ENCODE assay signal across 9 cellular contexts in genomic region chr1:67889940-67890567, GRCh38. TPM values are rescaled to one million over a fixed set of nuclear protein-coding genes. Genes with fewer than 3 reads are reported as not detected.
DNase-seq lines count a peak whose midpoint lies in the region; ATAC-seq, FAIRE-seq and TF ChIP-seq lines count a peak whose summit lies in the region.
"Had no signal": no experiment of that assay in that cellular context is flagged by ENCODE, and none has a peak within 500 bp of the region (broad histone marks: within the 10 kb centered on the region; RNA-seq: fewer than 3 reads in every experiment).

No MANE protein-coding gene starts in this region.

- H3K36me3 ChIP-seq in mucosa of descending colon (ENCODE audit: low read depth): no peaks in the 10 kb centered on the region

- intact Hi-C loops in mucosa of descending colon (cut with DNase I, micrococcal nuclease) (no loop called here), posterior cingulate gyrus (cut with DNase I) (no loop called here)

- peak; percentile 4 for FAIRE-seq in HTR-8/SVneo (lab: Jason Lieb, UNC)
- FAIRE-seq: TTC549 had no signal

- no peak overlapping the region for H3K4me3 ChIP-seq in mucosa of descending colon

- no peaks in the 10 kb centered on the region for H3K9me3 ChIP-seq in mucosa of descending colon

- DNase-seq in ELF-1 (ENCODE audit: low read depth, low spot score) (peak; percentile 12), HTR-8/SVneo (ENCODE audit: insufficient read length, low spot score) (peak; percentile 64), astrocyte of the hippocampus (ENCODE audit: low read depth, low spot score) (peak; percentile 92), mucosa of descending colon (no peak), NCI-H446 (lab: John Stamatoyannopoulos, UW) (no peak), posterior cingulate gyrus (no peak), ecto neural progenitor cell (ENCODE audit: low spot score) (no peak), amygdala (lab: John Stamatoyannopoulos, UW) (no peak)

- ATAC-seq in mucosa of descending colon: peak; percentile 83

- no peak for TF ChIP-seq CTCF in mucosa of descending colon (IDR thresholded peaks at IDR 0.05)

- H3K4me1 ChIP-seq in mucosa of descending colon (ENCODE audit: low read depth): no peaks in the 10 kb centered on the region

RNA-seq across cellular contexts. Expression of gene GNG12, which starts 56.8 kb away (rescaled TPM):
- 100 to 1,000 TPM in 2 of 3 donors, 10 to 100 TPM in 1; 85.0 to 191 (median 158) TPM for total RNA-seq in mucosa of descending colon

Comparison
In these comparisons a context has a peak if more than half of its experiments do, and no peak if none do; other contexts are left out.
1. DNase-seq: peak in ELF-1 (single experiment), HTR-8/SVneo (single experiment) and astrocyte of the hippocampus (single experiment); none in mucosa of descending colon (0 of 3), NCI-H446 (0 of 2), posterior cingulate gyrus (0 of 10), ecto neural progenitor cell (single experiment) and amygdala (0 of 56).